In the genomic region with DNA sequence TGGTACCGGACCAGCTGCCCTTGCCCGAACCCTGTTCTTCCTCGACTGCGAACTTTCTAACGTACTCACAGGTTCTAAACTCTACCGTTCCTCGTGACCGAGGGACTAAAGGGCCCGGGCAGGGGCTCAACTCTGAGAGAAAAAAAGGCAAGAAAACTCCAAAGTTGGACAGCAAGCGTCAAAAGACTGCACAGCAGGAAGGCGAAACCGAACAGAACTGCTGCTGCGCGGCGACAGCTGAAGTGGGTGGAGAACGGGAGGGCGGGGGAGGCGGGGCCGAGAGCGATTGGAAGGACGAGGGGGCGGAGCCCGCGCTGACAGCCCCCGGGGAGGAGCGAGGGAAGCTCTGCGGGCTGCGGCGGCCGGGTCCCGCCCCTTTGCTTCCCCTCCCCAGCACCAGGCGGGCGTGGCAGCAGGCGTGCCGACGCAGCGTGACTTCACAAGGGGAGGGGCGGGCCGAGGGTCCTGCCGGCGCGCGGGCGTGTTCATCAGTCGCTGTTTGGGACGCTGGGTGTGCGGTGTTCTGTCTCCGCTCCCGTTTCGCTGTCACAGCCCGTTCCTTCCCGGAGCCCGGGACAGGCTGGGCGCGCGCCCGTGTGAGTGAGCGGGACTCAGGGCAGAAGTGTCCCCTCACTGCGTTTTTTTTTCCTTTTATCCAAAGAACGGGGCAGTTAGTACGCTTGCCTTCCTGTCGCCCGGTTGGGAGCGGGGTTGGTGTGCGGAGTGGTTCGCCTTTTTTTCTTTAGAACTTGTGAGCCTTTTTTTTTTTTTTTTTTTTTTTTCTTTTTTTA, we compare ENCODE assay signal across 1 cellular context.
TF ChIP-seq lines count a peak whose summit lies in the region.

A gene with protein sequence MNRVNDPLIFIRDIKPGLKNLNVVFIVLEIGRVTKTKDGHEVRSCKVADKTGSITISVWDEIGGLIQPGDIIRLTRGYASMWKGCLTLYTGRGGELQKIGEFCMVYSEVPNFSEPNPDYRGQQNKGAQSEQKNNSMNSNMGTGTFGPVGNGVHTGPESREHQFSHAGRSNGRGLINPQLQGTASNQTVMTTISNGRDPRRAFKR (plus strand): TSS at position 491 of the 791 bp plus-strand sequence. CDS start 479 bp downstream, outside the sequence.

TF ChIP-seq in HepG2, 621 proteins besides CTCF, POLR2A, EP300 and RAD21 (continued from another document and continues in another):
- TF ChIP-seq, protein P1, sequence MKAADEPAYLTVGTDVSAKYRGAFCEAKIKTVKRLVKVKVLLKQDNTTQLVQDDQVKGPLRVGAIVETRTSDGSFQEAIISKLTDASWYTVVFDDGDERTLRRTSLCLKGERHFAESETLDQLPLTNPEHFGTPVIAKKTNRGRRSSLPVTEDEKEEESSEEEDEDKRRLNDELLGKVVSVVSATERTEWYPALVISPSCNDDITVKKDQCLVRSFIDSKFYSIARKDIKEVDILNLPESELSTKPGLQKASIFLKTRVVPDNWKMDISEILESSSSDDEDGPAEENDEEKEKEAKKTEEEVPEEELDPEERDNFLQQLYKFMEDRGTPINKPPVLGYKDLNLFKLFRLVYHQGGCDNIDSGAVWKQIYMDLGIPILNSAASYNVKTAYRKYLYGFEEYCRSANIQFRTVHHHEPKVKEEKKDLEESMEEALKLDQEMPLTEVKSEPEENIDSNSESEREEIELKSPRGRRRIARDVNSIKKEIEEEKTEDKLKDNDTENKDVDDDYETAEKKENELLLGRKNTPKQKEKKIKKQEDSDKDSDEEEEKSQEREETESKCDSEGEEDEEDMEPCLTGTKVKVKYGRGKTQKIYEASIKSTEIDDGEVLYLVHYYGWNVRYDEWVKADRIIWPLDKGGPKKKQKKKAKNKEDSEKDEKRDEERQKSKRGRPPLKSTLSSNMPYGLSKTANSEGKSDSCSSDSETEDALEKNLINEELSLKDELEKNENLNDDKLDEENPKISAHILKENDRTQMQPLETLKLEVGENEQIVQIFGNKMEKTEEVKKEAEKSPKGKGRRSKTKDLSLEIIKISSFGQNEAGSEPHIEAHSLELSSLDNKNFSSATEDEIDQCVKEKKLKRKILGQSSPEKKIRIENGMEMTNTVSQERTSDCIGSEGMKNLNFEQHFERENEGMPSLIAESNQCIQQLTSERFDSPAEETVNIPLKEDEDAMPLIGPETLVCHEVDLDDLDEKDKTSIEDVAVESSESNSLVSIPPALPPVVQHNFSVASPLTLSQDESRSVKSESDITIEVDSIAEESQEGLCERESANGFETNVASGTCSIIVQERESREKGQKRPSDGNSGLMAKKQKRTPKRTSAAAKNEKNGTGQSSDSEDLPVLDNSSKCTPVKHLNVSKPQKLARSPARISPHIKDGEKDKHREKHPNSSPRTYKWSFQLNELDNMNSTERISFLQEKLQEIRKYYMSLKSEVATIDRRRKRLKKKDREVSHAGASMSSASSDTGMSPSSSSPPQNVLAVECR (CRISPR knock-in tag; IDR thresholded peaks at IDR 0.05; ENCODE audit: borderline replicate concordance): peak; percentile 94
- no peak for TF ChIP-seq ZNF577 (CRISPR knock-in tag; IDR thresholded peaks at IDR 0.05; ENCODE audit: borderline replicate concordance, low read depth)
- TF ChIP-seq MYC (CRISPR knock-in tag; IDR thresholded peaks at IDR 0.05; ENCODE audit: borderline replicate concordance): peak; percentile 87
- peak; percentile 56; the same call in 1 of the 2 replicates for TF ChIP-seq ZBTB21 (CRISPR knock-in tag; IDR thresholded peaks at IDR 0.05)
- TF ChIP-seq, protein P2, sequence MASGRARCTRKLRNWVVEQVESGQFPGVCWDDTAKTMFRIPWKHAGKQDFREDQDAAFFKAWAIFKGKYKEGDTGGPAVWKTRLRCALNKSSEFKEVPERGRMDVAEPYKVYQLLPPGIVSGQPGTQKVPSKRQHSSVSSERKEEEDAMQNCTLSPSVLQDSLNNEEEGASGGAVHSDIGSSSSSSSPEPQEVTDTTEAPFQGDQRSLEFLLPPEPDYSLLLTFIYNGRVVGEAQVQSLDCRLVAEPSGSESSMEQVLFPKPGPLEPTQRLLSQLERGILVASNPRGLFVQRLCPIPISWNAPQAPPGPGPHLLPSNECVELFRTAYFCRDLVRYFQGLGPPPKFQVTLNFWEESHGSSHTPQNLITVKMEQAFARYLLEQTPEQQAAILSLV (CRISPR knock-in tag; IDR thresholded peaks at IDR 0.05; ENCODE audit: borderline replicate concordance): peak; percentile 60; the same call in 1 of the 2 replicates
- TF ChIP-seq ZSCAN20 (CRISPR knock-in tag; IDR thresholded peaks at IDR 0.05; ENCODE audit: borderline replicate concordance): peak; percentile 49; the same call in 1 of the 2 replicates
- TF ChIP-seq FOSL2 (CRISPR knock-in tag; IDR thresholded peaks at IDR 0.05): peak; percentile 76
- no peak for TF ChIP-seq ZNF530 (CRISPR knock-in tag; IDR thresholded peaks at IDR 0.05; ENCODE audit: low read depth)
- TF ChIP-seq NR3C1 (CRISPR knock-in tag; IDR thresholded peaks at IDR 0.05): no peak
- no peak for TF ChIP-seq TERF1 (CRISPR knock-in tag; IDR thresholded peaks at IDR 0.05)
- TF ChIP-seq SP4 (CRISPR knock-in tag; IDR thresholded peaks at IDR 0.05): peak; percentile 99
- TF ChIP-seq MAZ (IDR thresholded peaks at IDR 0.05; ENCODE audit: borderline replicate concordance, low read depth, low read length): peak; percentile 96
- peak; percentile 99 for TF ChIP-seq MAZ (CRISPR knock-in tag; IDR thresholded peaks at IDR 0.05; ENCODE audit: low read depth)
- peak; percentile 61 for TF ChIP-seq GATAD2A (CRISPR knock-in tag; IDR thresholded peaks at IDR 0.05)
- TF ChIP-seq TARDBP (CRISPR knock-in tag; IDR thresholded peaks at IDR 0.05): peak; percentile 82
- TF ChIP-seq, protein P3, sequence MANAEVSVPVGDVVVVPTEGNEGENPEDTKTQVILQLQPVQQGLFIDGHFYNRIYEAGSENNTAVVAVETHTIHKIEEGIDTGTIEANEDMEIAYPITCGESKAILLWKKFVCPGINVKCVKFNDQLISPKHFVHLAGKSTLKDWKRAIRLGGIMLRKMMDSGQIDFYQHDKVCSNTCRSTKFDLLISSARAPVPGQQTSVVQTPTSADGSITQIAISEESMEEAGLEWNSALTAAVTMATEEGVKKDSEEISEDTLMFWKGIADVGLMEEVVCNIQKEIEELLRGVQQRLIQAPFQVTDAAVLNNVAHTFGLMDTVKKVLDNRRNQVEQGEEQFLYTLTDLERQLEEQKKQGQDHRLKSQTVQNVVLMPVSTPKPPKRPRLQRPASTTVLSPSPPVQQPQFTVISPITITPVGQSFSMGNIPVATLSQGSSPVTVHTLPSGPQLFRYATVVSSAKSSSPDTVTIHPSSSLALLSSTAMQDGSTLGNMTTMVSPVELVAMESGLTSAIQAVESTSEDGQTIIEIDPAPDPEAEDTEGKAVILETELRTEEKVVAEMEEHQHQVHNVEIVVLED (CRISPR knock-in tag; IDR thresholded peaks at IDR 0.05; ENCODE audit: borderline replicate concordance): peak; percentile 96
- TF ChIP-seq ZMYM4 (CRISPR knock-in tag; IDR thresholded peaks at IDR 0.05): peak; percentile 87
- TF ChIP-seq, protein P4, sequence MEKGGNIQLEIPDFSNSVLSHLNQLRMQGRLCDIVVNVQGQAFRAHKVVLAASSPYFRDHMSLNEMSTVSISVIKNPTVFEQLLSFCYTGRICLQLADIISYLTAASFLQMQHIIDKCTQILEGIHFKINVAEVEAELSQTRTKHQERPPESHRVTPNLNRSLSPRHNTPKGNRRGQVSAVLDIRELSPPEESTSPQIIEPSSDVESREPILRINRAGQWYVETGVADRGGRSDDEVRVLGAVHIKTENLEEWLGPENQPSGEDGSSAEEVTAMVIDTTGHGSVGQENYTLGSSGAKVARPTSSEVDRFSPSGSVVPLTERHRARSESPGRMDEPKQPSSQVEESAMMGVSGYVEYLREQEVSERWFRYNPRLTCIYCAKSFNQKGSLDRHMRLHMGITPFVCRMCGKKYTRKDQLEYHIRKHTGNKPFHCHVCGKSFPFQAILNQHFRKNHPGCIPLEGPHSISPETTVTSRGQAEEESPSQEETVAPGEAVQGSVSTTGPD (CRISPR knock-in tag; IDR thresholded peaks at IDR 0.05): 0 out of 2 replicates have a peak, but pooled peaks have one; percentile 30
- peak; percentile 90 for TF ChIP-seq ZBTB42 (CRISPR knock-in tag; IDR thresholded peaks at IDR 0.05)
- TF ChIP-seq ASH2L (IDR thresholded peaks at IDR 0.05; ENCODE audit: insufficient read length, low read depth, low read length): peak; percentile 73
- peak; percentile 82; the same call in 1 of the 2 replicates for TF ChIP-seq MEIS1 (CRISPR knock-in tag; IDR thresholded peaks at IDR 0.05; ENCODE audit: borderline replicate concordance)
- no peak for TF ChIP-seq HCFC1 (IDR thresholded peaks at IDR 0.05; ENCODE audit: low read depth, low read length)
- TF ChIP-seq FOXA3 (CRISPR knock-in tag; IDR thresholded peaks at IDR 0.05): peak; percentile 82
- TF ChIP-seq, protein P5, sequence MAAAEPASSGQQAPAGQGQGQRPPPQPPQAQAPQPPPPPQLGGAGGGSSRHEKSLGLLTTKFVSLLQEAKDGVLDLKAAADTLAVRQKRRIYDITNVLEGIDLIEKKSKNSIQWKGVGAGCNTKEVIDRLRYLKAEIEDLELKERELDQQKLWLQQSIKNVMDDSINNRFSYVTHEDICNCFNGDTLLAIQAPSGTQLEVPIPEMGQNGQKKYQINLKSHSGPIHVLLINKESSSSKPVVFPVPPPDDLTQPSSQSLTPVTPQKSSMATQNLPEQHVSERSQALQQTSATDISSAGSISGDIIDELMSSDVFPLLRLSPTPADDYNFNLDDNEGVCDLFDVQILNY (CRISPR knock-in tag; conservative IDR thresholded peaks at IDR 0.05): peak; percentile 52; the same call in 1 of the 2 replicates
- TF ChIP-seq, protein P6, sequence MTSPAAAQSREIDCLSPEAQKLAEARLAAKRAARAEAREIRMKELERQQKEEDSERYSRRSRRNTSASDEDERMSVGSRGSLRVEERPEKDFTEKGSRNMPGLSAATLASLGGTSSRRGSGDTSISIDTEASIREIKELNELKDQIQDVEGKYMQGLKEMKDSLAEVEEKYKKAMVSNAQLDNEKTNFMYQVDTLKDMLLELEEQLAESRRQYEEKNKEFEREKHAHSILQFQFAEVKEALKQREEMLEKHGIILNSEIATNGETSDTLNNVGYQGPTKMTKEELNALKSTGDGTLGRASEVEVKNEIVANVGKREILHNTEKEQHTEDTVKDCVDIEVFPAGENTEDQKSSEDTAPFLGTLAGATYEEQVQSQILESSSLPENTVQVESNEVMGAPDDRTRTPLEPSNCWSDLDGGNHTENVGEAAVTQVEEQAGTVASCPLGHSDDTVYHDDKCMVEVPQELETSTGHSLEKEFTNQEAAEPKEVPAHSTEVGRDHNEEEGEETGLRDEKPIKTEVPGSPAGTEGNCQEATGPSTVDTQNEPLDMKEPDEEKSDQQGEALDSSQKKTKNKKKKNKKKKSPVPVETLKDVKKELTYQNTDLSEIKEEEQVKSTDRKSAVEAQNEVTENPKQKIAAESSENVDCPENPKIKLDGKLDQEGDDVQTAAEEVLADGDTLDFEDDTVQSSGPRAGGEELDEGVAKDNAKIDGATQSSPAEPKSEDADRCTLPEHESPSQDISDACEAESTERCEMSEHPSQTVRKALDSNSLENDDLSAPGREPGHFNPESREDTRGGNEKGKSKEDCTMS (CRISPR knock-in tag; conservative IDR thresholded peaks at IDR 0.05): no peak
- TF ChIP-seq, protein P7, sequence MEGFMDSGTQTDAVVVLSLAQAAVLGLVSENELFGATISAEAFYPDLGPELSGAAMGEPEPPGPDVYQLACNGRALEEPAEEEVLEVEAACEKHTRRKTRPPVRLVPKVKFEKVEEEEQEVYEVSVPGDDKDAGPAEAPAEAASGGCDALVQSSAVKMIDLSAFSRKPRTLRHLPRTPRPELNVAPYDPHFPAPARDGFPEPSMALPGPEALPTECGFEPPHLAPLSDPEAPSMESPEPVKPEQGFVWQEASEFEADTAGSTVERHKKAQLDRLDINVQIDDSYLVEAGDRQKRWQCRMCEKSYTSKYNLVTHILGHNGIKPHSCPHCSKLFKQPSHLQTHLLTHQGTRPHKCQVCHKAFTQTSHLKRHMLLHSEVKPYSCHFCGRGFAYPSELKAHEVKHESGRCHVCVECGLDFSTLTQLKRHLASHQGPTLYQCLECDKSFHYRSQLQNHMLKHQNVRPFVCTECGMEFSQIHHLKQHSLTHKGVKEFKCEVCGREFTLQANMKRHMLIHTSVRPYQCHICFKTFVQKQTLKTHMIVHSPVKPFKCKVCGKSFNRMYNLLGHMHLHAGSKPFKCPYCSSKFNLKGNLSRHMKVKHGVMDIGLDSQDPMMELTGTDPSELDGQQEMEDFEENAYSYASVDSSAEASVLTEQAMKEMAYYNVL (CRISPR knock-in tag; IDR thresholded peaks at IDR 0.05; ENCODE audit: borderline replicate concordance): no peak; the same call in 1 of the 2 replicates
- peak; percentile 87 for TF ChIP-seq TFE3 (CRISPR knock-in tag; IDR thresholded peaks at IDR 0.05)
- TF ChIP-seq TOE1 (CRISPR knock-in tag; IDR thresholded peaks at IDR 0.05): peak; percentile 78; the same call in 1 of the 2 replicates
- peak; percentile 57; the same call in 1 of the 2 replicates for TF ChIP-seq SKIL (CRISPR knock-in tag; IDR thresholded peaks at IDR 0.05; ENCODE audit: borderline replicate concordance)
- TF ChIP-seq ZNF543 (CRISPR knock-in tag; IDR thresholded peaks at IDR 0.05): peak; percentile 81; the same call in 1 of the 2 replicates
- TF ChIP-seq ZNF510 (CRISPR knock-in tag; IDR thresholded peaks at IDR 0.05; ENCODE audit: low read depth): 0 out of 2 replicates have a peak, but pooled peaks have one; percentile 53
